In genomic region chr1:15916417-15916816, GRCh38 we compare ENCODE assay signal across 11 cellular contexts. TPM values are rescaled to one million over a fixed set of nuclear protein-coding genes. Genes with fewer than 3 reads are reported as not detected.
DNase-seq lines count a peak whose midpoint lies in the region; TF ChIP-seq lines count a peak whose summit lies in the region.
"Had no signal": no experiment of that assay in that cellular context is flagged by ENCODE, and none has a peak within 500 bp of the region (broad histone marks: within the 10 kb centered on the region; RNA-seq: fewer than 3 reads in every experiment).

No MANE protein-coding gene starts in this region.

- peak overlapping the region; percentile 50 for H3K27ac Mint-ChIP-seq in activated CD4-positive, alpha-beta T cell treated with anti-CD3 and anti-CD28 coated beads, Interleukin-2, amount 10 ng/mL, durations not matched to agents 7 days and 5 days

- intact Hi-C loops in spleen (cut with DNase I; ENCODE audit: low total_unique reads): loop anchor here (10.0 kb wide), 1 partner anchor 62 kb away; no protein-coding TSS in a partner anchor

- H3K9me3 ChIP-seq in esophagus (ENCODE audit: control insufficient read depth in 2 of 2, insufficient read depth in 1 of 2, low read depth in 1 of 2, low read length in 1 of 2) (no peaks in the 10 kb centered on the region), spleen (no peaks in the 10 kb centered on the region), SJCRH30 (replicated peaks) (no peaks in the 10 kb centered on the region)

- no peaks in the 10 kb centered on the region for H3K27me3 Mint-ChIP-seq in activated CD4-positive, alpha-beta T cell treated with anti-CD3 and anti-CD28 coated beads, Interleukin-2, amount 10 ng/mL, durations not matched to agents 7 days and 5 days

- peak overlapping the region; percentile 35 for H3K4me3 Mint-ChIP-seq in activated CD4-positive, alpha-beta T cell treated with anti-CD3 and anti-CD28 coated beads, Interleukin-2, amount 10 ng/mL, durations not matched to agents 7 days and 5 days

- H3K36me3 ChIP-seq in esophagus (ENCODE audit: control insufficient read depth in 2 of 2, insufficient read depth in 2 of 2, low read length in 1 of 2) (peaks cover 0 to 4% of the 10 kb centered on the region in 2 donors), spleen (peaks cover 0 to 97% (median 53%) of the 10 kb centered on the region in 6 donors), SJCRH30 (peaks cover 88% of the 10 kb centered on the region)

- CTCF ChIA-PET in activated CD4-positive, alpha-beta T cell treated with anti-CD3 and anti-CD28 coated beads, Interleukin-2, amount 10 ng/mL, durations not matched to agents 7 days and 5 days (lab: Charles Lee): interaction anchor here (1.1 kb wide), 1 partner anchor 166 kb away, joined by 3 read pairs; no protein-coding TSS in a partner anchor

- no peak for TF ChIP-seq CTCF in spleen (IDR thresholded peaks at IDR 0.05 in 8 of 11, conservative IDR thresholded peaks at IDR 0.05 in 3 of 11)

- no peaks in the 10 kb centered on the region for H3K9me3 Mint-ChIP-seq in activated CD4-positive, alpha-beta T cell treated with anti-CD3 and anti-CD28 coated beads, Interleukin-2, amount 10 ng/mL, durations not matched to agents 7 days and 5 days

- H3K36me3 Mint-ChIP-seq in activated CD4-positive, alpha-beta T cell treated with anti-CD3 and anti-CD28 coated beads, Interleukin-2, amount 10 ng/mL, durations not matched to agents 7 days and 5 days (ENCODE audit: low read depth): peaks cover 55% of the 10 kb centered on the region

- H3K27me3 ChIP-seq in esophagus (ENCODE audit: control insufficient read depth in 1 of 2, insufficient read depth in 2 of 2, low read length in 2 of 2): no peaks in the 10 kb centered on the region
- H3K27me3 ChIP-seq in spleen (replicated peaks in 1 of 7): no peaks in the 10 kb centered on the region
- no peaks in the 10 kb centered on the region for H3K27me3 ChIP-seq in SJCRH30

- H3K27ac ChIP-seq in esophagus (ENCODE audit: low read depth in 2 of 2, low read length in 1 of 2) (peak overlapping the region; percentile 11 to 45), spleen (peak overlapping the region in 6 of 8 donors; percentile 55 to 78 (median 61)), SJCRH30 (no peak overlapping the region)

- 41 to 60% methylated on average over 4 of the region's 4 CpGs for WGBS in esophagus, 2 donors
- 55 to 86% (median 71%) methylated on average over 4 of the region's 4 CpGs for WGBS in spleen, 5 donors

- H3K4me3 ChIP-seq in esophagus (ENCODE audit: low read depth in 1 of 2, low read length in 2 of 2) (no peak overlapping the region), spleen (peak overlapping the region in 3 of 8 donors; percentile 18 to 38 (median 22)), SJCRH30 (no peak overlapping the region)

- no peak for DNase-seq in activated CD4-positive, alpha-beta T cell treated with anti-CD3 and anti-CD28 coated beads, Interleukin-2, amount 10 ng/mL, durations not matched to agents 7 days and 5 days
- DNase-seq in activated CD4-positive, alpha-beta T cell treated with anti-CD3 and anti-CD28 coated beads, Interleukin-2, amount 50 U/mL, for 48 hours: no peak
- DNase-seq in RPMI7951 (ENCODE audit: low read depth) (peak; percentile 32), spleen (no peak), COLO829 (ENCODE audit: low spot score) (no peak), SJCRH30 (no peak), SKM-1 treated with dmso at 0.1 percent for 144 hours (lab: John Stamatoyannopoulos, UW; ENCODE audit: unreplicated experiment) (no peak)
- DNase-seq: H7, NCI-H2171 treated with DMSO at 0.1 percent for 48 hours, small intestine had no signal

- H3K4me1 ChIP-seq in esophagus (ENCODE audit: control insufficient read depth in 2 of 2, insufficient read depth in 2 of 2, low read length in 1 of 2): no peaks in the 10 kb centered on the region
- H3K4me1 ChIP-seq in spleen: peaks cover 13 to 50% (median 31%) of the 10 kb centered on the region in 6 donors
- H3K4me1 ChIP-seq in SJCRH30: no peaks in the 10 kb centered on the region

- no peak for TF ChIP-seq POLR2A in spleen (IDR thresholded peaks at IDR 0.05)

- POLR2A ChIA-PET in activated CD4-positive, alpha-beta T cell treated with anti-CD3 and anti-CD28 coated beads, Interleukin-2, amount 10 ng/mL, durations not matched to agents 7 days and 5 days (lab: Charles Lee): no interaction called here

- peaks cover 27% of the 10 kb centered on the region for H3K4me1 Mint-ChIP-seq in activated CD4-positive, alpha-beta T cell treated with anti-CD3 and anti-CD28 coated beads, Interleukin-2, amount 10 ng/mL, durations not matched to agents 7 days and 5 days

RNA-seq across cellular contexts. Expression of gene ZBTB17, which starts 59.5 kb away (rescaled TPM):
- 10 to 100 TPM; 34.8 to 38.8 TPM for total RNA-seq in activated CD4-positive, alpha-beta T cell treated with anti-CD3 and anti-CD28 coated beads, Interleukin-2, amount 10 ng/mL, durations not matched to agents 7 days and 5 days
- 20.8 and 26.3 TPM in 2 replicates for total RNA-seq in RPMI7951 (2014; rRNA removed; shearing (Covaris generic))
- polyA plus RNA-seq in esophagus: 10 to 100 TPM; 27.8 to 41.7 TPM
- 10 to 100 TPM; 36.8 to 73.4 (median 52.1) TPM for total RNA-seq in spleen
- polyA plus RNA-seq in spleen: 100 to 1,000 TPM in 2 of 3 donors, 10 to 100 TPM in 1; 46.5 to 139 (median 111) TPM
- 27.1 and 34.9 TPM in 2 replicates for total RNA-seq in SJCRH30 (2014; rRNA removed; shearing (Covaris generic))
